Comparison of ENCODE assay signal across 16 cellular contexts in genomic region chr11:1921576-1922141, GRCh38. TPM values are rescaled to one million over a fixed set of nuclear protein-coding genes. Genes with fewer than 3 reads are reported as not detected.
DNase-seq lines count a peak whose midpoint lies in the region; ATAC-seq and TF ChIP-seq lines count a peak whose summit lies in the region.
"Had no signal": no experiment of that assay in that cellular context is flagged by ENCODE, and none has a peak within 500 bp of the region (broad histone marks: within the 10 kb centered on the region; RNA-seq: fewer than 3 reads in every experiment).

No MANE protein-coding gene starts in this region.

- TF ChIP-seq CTCF in esophagus muscularis mucosa (IDR thresholded peaks at IDR 0.05) (no peak), testis (IDR thresholded peaks at IDR 0.05) (no peak), lower lobe of right lung (IDR thresholded peaks at IDR 0.05) (no peak)

- 10 to 16% methylated on average over 17 to 18 of the region's 18 CpGs for WGBS in GM23248 (ENCODE audit: low coverage in 1 of 2, low lambda C conversion rate in 2 of 2, missing lambda C conversion rate in 2 of 2), 2 experiments
- 55% methylated on average over 10 of the region's 18 CpGs for whole genome bisulfite sequencing in esophagus muscularis mucosa
- 82% methylated on average over 18 of the region's 18 CpGs for WGBS in mesenchymal stem cell
- 54 to 63% methylated on average over 12 to 18 of the region's 18 CpGs for WGBS in testis, 2 donors

- H3K27ac ChIP-seq in GM23248 (no peak overlapping the region), esophagus muscularis mucosa (replicated peaks in 1 of 4) (peak overlapping the region; percentile 56 to 68 (median 58)), mesenchymal stem cell (ENCODE audit: low read length, poor library complexity, severe bottlenecking) (no peak overlapping the region), testis (peak overlapping the region; percentile 55 to 87), lower lobe of right lung (no peak overlapping the region)
- H3K27ac ChIP-seq: KMS-11 had no signal

- DNase-seq in GM23248 (peak; percentile 57), esophagus muscularis mucosa (ENCODE audit: extremely low spot score) (no peak), mesenchymal stem cell (no peak), testis (peak; percentile 45), lower lobe of right lung (no peak)
- no peak for DNase-seq in naive thymus-derived CD8-positive, alpha-beta T cell
- DNase-seq: activated B cell treated with CpG ODN at 0.5 μM for 24 hours; activated T-cell treated with anti-CD3 and anti-CD28 coated beads, Interleukin-2, amount 50 U/mL, for 1 hour; amniotic stem cell; Caco-2; NCI-H1694; NCI-H82 had no signal

- H3K9ac ChIP-seq in GM23248 (no peak overlapping the region), mesenchymal stem cell (ENCODE audit: low read length) (peak overlapping the region; percentile 75)
- H3K9ac ChIP-seq: KMS-11 had no signal

- H3K14ac ChIP-seq in mesenchymal stem cell (ENCODE audit: low read length in 2 of 2), result peak overlapping the region in 1 of 2 experiments; percentile 31

- no peaks in the 10 kb centered on the region for H3F3A ChIP-seq in GM23248 (ENCODE audit: insufficient read depth)

- no peak for TF ChIP-seq EP300 in esophagus muscularis mucosa (IDR thresholded peaks at IDR 0.05)

- H3K27ac Mint-ChIP-seq in naive thymus-derived CD8-positive, alpha-beta T cell, result peak overlapping the region in 3 of 10 donors; percentile 13 to 57 (median 38)
- H3K27ac Mint-ChIP-seq: activated B cell treated with CpG ODN at 0.5 μM for 24 hours had no signal

- H2AK5ac ChIP-seq in mesenchymal stem cell (ENCODE audit: low read length, severe bottlenecking), result no peak overlapping the region

- intact Hi-C loops in esophagus muscularis mucosa (cut with DNase I), result no loop called here
- intact Hi-C loops in testis (cut with DNase I; ENCODE audit: low total_unique reads), result no loop called here
- intact Hi-C loops in lower lobe of right lung (cut with DNase I), result no loop called here

- H2BK120ac ChIP-seq in mesenchymal stem cell (ENCODE audit: low read depth, low read length), result no peak overlapping the region

- no peaks in the 10 kb centered on the region for H3K9me2 ChIP-seq in GM23248 (ENCODE audit: insufficient read depth)

- H3K27me3 ChIP-seq in GM23248 (replicated peaks; ENCODE audit: insufficient read depth) (0 out of 2 replicates have a peak, but pooled peaks cover 3% of the 10 kb centered on the region), esophagus muscularis mucosa (peaks cover 0 to 8% (median 0%) of the 10 kb centered on the region in 4 donors), mesenchymal stem cell (ENCODE audit: control insufficient read depth in 1 of 2, insufficient read depth in 1 of 2, low read length in 2 of 2) (peaks cover 5 to 50% of the 10 kb centered on the region in 2 experiments), testis (no peaks in the 10 kb centered on the region), lower lobe of right lung (ENCODE audit: low read depth) (no peaks in the 10 kb centered on the region)

- H3K4me1 Mint-ChIP-seq in naive thymus-derived CD8-positive, alpha-beta T cell, result peaks cover 3 to 35% (median 19%) of the 10 kb centered on the region in 4 donors
- H3K4me1 Mint-ChIP-seq: activated B cell treated with CpG ODN at 0.5 μM for 24 hours had no signal

- H3K79me2 ChIP-seq in GM23248 (ENCODE audit: insufficient read depth), result no peaks in the 10 kb centered on the region

- H3K4me3 Mint-ChIP-seq in naive thymus-derived CD8-positive, alpha-beta T cell, result no peak overlapping the region
- H3K4me3 Mint-ChIP-seq: activated B cell treated with CpG ODN at 0.5 μM for 24 hours had no signal

- no peak overlapping the region for H3K18ac ChIP-seq in mesenchymal stem cell (ENCODE audit: low read depth in 1 of 2, low read length in 2 of 2)

- H3K79me1 ChIP-seq in mesenchymal stem cell (replicated peaks; ENCODE audit: low read length, poor library complexity, severe bottlenecking), result no peaks in the 10 kb centered on the region

- peaks cover 0 to 11% (median 7%) of the 10 kb centered on the region in 5 donors for H3K27me3 Mint-ChIP-seq in naive thymus-derived CD8-positive, alpha-beta T cell

- H2BK12ac ChIP-seq in mesenchymal stem cell (ENCODE audit: low read length in 2 of 2), result no peak overlapping the region

- H2AFZ ChIP-seq in GM23248, result no peak overlapping the region
- H2AFZ ChIP-seq in mesenchymal stem cell (ENCODE audit: low read depth, low read length), result no peak overlapping the region

- TF ChIP-seq POLR2A in esophagus muscularis mucosa (IDR thresholded peaks at IDR 0.05; ENCODE audit: low read depth), result no peak
- TF ChIP-seq POLR2A in testis (IDR thresholded peaks at IDR 0.05), result no peak

- H3K4me1 ChIP-seq in GM23248 (ENCODE audit: insufficient read depth) (no peaks in the 10 kb centered on the region), esophagus muscularis mucosa (peaks cover 34 to 44% (median 39%) of the 10 kb centered on the region in 4 donors), mesenchymal stem cell (ENCODE audit: control insufficient read depth, insufficient read depth, low read depth, low read length) (peaks cover 8% of the 10 kb centered on the region), testis (peaks cover 26% of the 10 kb centered on the region), lower lobe of right lung (no peaks in the 10 kb centered on the region)
- H3K4me1 ChIP-seq: Caco-2 had no signal

- H3K4me2 ChIP-seq in GM23248 (ENCODE audit: unreplicated experiment) (no peak overlapping the region), mesenchymal stem cell (ENCODE audit: low read length, poor library complexity, severe bottlenecking) (no peak overlapping the region)
- H3K4me2 ChIP-seq: KMS-11 had no signal

- H3K9me3 Mint-ChIP-seq in naive thymus-derived CD8-positive, alpha-beta T cell, result no peaks in the 10 kb centered on the region
- H3K9me3 Mint-ChIP-seq: activated B cell treated with CpG ODN at 0.5 μM for 24 hours had no signal

- no peaks in the 10 kb centered on the region for H3K36me3 Mint-ChIP-seq in naive thymus-derived CD8-positive, alpha-beta T cell

- POLR2A ChIA-PET in naive thymus-derived CD8-positive, alpha-beta T cell (lab: Charles Lee), result interaction anchor here (0.7 to 9.4 kb wide), 7 partner anchors 31 to 1071 kb away, joined by 3 to 109 read pairs (median 3); partner anchors contain the start of genes NAP1L4 and PRR33

- no peak overlapping the region for H3K4ac ChIP-seq in mesenchymal stem cell (ENCODE audit: low read depth in 1 of 2, low read length in 2 of 2)

- in situ Hi-C loops in GM23248 (cut with MboI), result no loop called here

- no peak overlapping the region for H2BK5ac ChIP-seq in mesenchymal stem cell (ENCODE audit: low read depth, low read length, poor library complexity, severe bottlenecking)

- H4K20me1 ChIP-seq in GM23248 (ENCODE audit: insufficient read depth), result no peaks in the 10 kb centered on the region

- H3K23ac ChIP-seq in mesenchymal stem cell (ENCODE audit: low read length in 2 of 2), result no peak overlapping the region

- no peak overlapping the region for H2BK15ac ChIP-seq in mesenchymal stem cell (ENCODE audit: low read depth, poor library complexity, severe bottlenecking)

- ATAC-seq in HG02885 (IDR thresholded peaks at IDR 0.05; ENCODE audit: poor library complexity, unreplicated experiment) (no peak), lower lobe of right lung (no peak), HG03135 (IDR thresholded peaks at IDR 0.05; ENCODE audit: unreplicated experiment) (no peak)
- no peak for ATAC-seq in naive thymus-derived CD8-positive, alpha-beta T cell

- H3K4me3 ChIP-seq in GM23248 (no peak overlapping the region), esophagus muscularis mucosa (no peak overlapping the region), mesenchymal stem cell (ENCODE audit: insufficient read depth in 1 of 2, low read depth in 1 of 2, low read length in 2 of 2) (peak overlapping the region in 1 of 2 experiments; percentile 18), testis (no peak overlapping the region), lower lobe of right lung (no peak overlapping the region)

- no peak overlapping the region for H4K8ac ChIP-seq in mesenchymal stem cell (ENCODE audit: low read length)

- H4K91ac ChIP-seq in mesenchymal stem cell (ENCODE audit: low read length), result no peak overlapping the region

- H3K9me3 ChIP-seq in GM23248 (ENCODE audit: low read depth) (no peaks in the 10 kb centered on the region), esophagus muscularis mucosa (no peaks in the 10 kb centered on the region), mesenchymal stem cell (ENCODE audit: control insufficient read depth, low read length) (no peaks in the 10 kb centered on the region), testis (no peaks in the 10 kb centered on the region), lower lobe of right lung (no peaks in the 10 kb centered on the region)
- H3K9me3 ChIP-seq: Caco-2 had no signal

- H3K36me3 ChIP-seq in GM23248 (ENCODE audit: low read depth), result no peaks in the 10 kb centered on the region
- no peaks in the 10 kb centered on the region for H3K36me3 ChIP-seq in esophagus muscularis mucosa
- H3K36me3 ChIP-seq in mesenchymal stem cell (ENCODE audit: control insufficient read depth in 1 of 2, insufficient read depth in 2 of 2, low read depth in 1 of 2, low read length in 2 of 2), result no peaks in the 10 kb centered on the region
- H3K36me3 ChIP-seq in testis (ENCODE audit: low read depth, missing control alignments), result no peaks in the 10 kb centered on the region
- H3K36me3 ChIP-seq in lower lobe of right lung, result no peaks in the 10 kb centered on the region

RNA-seq across cellular contexts. Expression of gene TNNT3, which starts 2.2 kb away (rescaled TPM):
- total RNA-seq in GM23248 (2014; rRNA removed; shearing (Covaris generic)), result not detected in 2 replicates
- polyA plus RNA-seq in GM23248 (2016; fragmentation: Nextera tagmentation; extraction: Ambion mirVana) (not detected in 2 replicates), testis (ENCODE audit: insufficient read depth, low read depth, low replicate concordance) (16.1 TPM)
- total RNA-seq in esophagus muscularis mucosa (1 to 10 TPM; 2.8 to 6.0 (median 3.6) TPM), testis (10 to 100 TPM in 1 of 2 donors, 1 to 10 TPM in 1; 8.1 to 13.1 TPM), lower lobe of right lung (4.7 TPM)
- not detected for polyA plus RNA-seq in mesenchymal stem cell (2013, experiment 1 of 2)
- not detected for polyA plus RNA-seq in mesenchymal stem cell (2013, experiment 2 of 2)
- 10 to 100 TPM; 28.0 to 29.7 TPM for total RNA-seq in naive thymus-derived CD8-positive, alpha-beta T cell
- under 1 TPM in 1 of 3 donors, not detected in 2; 0.39 TPM for polyA plus RNA-seq in naive thymus-derived CD8-positive, alpha-beta T cell

RNA-seq across cellular contexts. Expression of gene MRPL23, which starts 25.5 kb away (rescaled TPM):
- 47.7 and 70.6 TPM in 2 replicates for total RNA-seq in GM23248 (2014; rRNA removed; shearing (Covaris generic))
- polyA plus RNA-seq in GM23248 (2016; fragmentation: Nextera tagmentation; extraction: Ambion mirVana) (40.5 and 40.9 TPM in 2 replicates), testis (ENCODE audit: insufficient read depth, low read depth, low replicate concordance) (50.0 TPM)
- total RNA-seq in esophagus muscularis mucosa (100 to 1,000 TPM in 1 of 4 donors, 10 to 100 TPM in 3; 82.0 to 153 (median 92.4) TPM), testis (100 to 1,000 TPM in 1 of 2 donors, 10 to 100 TPM in 1; 92.1 to 109 TPM), lower lobe of right lung (59.2 TPM)
- polyA plus RNA-seq in mesenchymal stem cell (2013, experiment 1 of 2), result 100 TPM
- polyA plus RNA-seq in mesenchymal stem cell (2013, experiment 2 of 2), result 102 TPM
- total RNA-seq in naive thymus-derived CD8-positive, alpha-beta T cell, result 10 to 100 TPM; 49.0 to 50.7 TPM
- 10 to 100 TPM; 22.3 to 48.8 (median 29.3) TPM for polyA plus RNA-seq in naive thymus-derived CD8-positive, alpha-beta T cell

RNA-seq across cellular contexts. Expression of gene PRR33, which starts 30.0 kb away (rescaled TPM):
- not detected in 2 replicates for total RNA-seq in GM23248 (2014; rRNA removed; shearing (Covaris generic))
- not detected in 2 replicates for polyA plus RNA-seq in GM23248 (2016; fragmentation: Nextera tagmentation; extraction: Ambion mirVana)
- total RNA-seq in esophagus muscularis mucosa, result not detected
- not detected for polyA plus RNA-seq in mesenchymal stem cell (2013, experiment 1 of 2)
- polyA plus RNA-seq in mesenchymal stem cell (2013, experiment 2 of 2), result not detected
- under 1 TPM in 1 of 2 donors, not detected in 1; 0.06 TPM for total RNA-seq in testis
- not detected for polyA plus RNA-seq in testis (ENCODE audit: insufficient read depth, low read depth, low replicate concordance)
- total RNA-seq in naive thymus-derived CD8-positive, alpha-beta T cell, result not detected
- polyA plus RNA-seq in naive thymus-derived CD8-positive, alpha-beta T cell, result under 1 TPM; 0.06 to 0.15 (median 0.08) TPM
- not detected for total RNA-seq in lower lobe of right lung
- total RNA-seq: Caco-2, mononuclear cell had no signal

Comparison
In these comparisons a context has a peak if more than half of its experiments do, and no peak if none do; other contexts are left out.
1. DNase-seq: peak in GM23248 (single experiment) and testis (single experiment); none in esophagus muscularis mucosa (single experiment), mesenchymal stem cell (single experiment), naive thymus-derived CD8-positive, alpha-beta T cell (0 of 10) and lower lobe of right lung (single experiment).
2. H3K27ac ChIP-seq: peak in esophagus muscularis mucosa (4 of 4) and testis (2 of 2); none in GM23248 (single experiment), mesenchymal stem cell (single experiment) and lower lobe of right lung (single experiment).